Comparison of ENCODE assay signal across 8 cellular contexts in genomic region chr4:47839259-47839658, GRCh38. TPM values are rescaled to one million over a fixed set of nuclear protein-coding genes. Genes with fewer than 3 reads are reported as not detected.
DNase-seq lines count a peak whose midpoint lies in the region; ATAC-seq and TF ChIP-seq lines count a peak whose summit lies in the region.

No MANE protein-coding gene starts in this region.

- peak; percentile 28 for DNase-seq in CD1c-positive myeloid dendritic cell (ENCODE audit: extremely low spot score)
- DNase-seq in SW480 (ENCODE audit: low spot score), result peak; percentile 18
- DNase-seq in fibroblast of villous mesenchyme (ENCODE audit: low read depth), result peak; percentile 79
- DNase-seq in stimulated activated CD4-positive, alpha-beta T cell treated with anti-CD3 and anti-CD28 coated beads, Interleukin-4, amount 100 ng/mL, for 24 hours, result peak; percentile 65
- DNase-seq in epidermal melanocyte (ENCODE audit: insufficient read length, low spot score), result no peak
- DNase-seq in NCI-H524 treated with DMSO at 0.1 percent for 48 hours (lab: John Stamatoyannopoulos, UW), result no peak

- H3K4me3 ChIP-seq in fibroblast of villous mesenchyme (ENCODE audit: low read depth, low read length), result no peak overlapping the region

- TF ChIP-seq CTCF in fibroblast of villous mesenchyme (IDR thresholded peaks at IDR 0.05; ENCODE audit: insufficient read depth, low read depth, low read length), result peak; percentile 52

- peak; percentile 74 for ATAC-seq in GM18867 (IDR thresholded peaks at IDR 0.05; ENCODE audit: unreplicated experiment)
- peak; percentile 52 for ATAC-seq in HG02981 (IDR thresholded peaks at IDR 0.05; ENCODE audit: unreplicated experiment)

RNA-seq across cellular contexts. Expression of gene CORIN, which starts 1.4 kb away (rescaled TPM):
- total RNA-seq in fibroblast of villous mesenchyme, result 3.2 and 5.6 TPM in 2 replicates

Comparison
In these comparisons a context has a peak if more than half of its experiments do, and no peak if none do; other contexts are left out.
1. DNase-seq: peak in CD1c-positive myeloid dendritic cell (single experiment), SW480 (single experiment), fibroblast of villous mesenchyme (single experiment) and stimulated activated CD4-positive, alpha-beta T cell treated with anti-CD3 and anti-CD28 coated beads, Interleukin-4, amount 100 ng/mL, for 24 hours (single experiment); none in epidermal melanocyte (single experiment) and NCI-H524 treated with DMSO at 0.1 percent for 48 hours (single experiment).